ENCODE assay signal across 21 cellular contexts in the genomic region with DNA sequence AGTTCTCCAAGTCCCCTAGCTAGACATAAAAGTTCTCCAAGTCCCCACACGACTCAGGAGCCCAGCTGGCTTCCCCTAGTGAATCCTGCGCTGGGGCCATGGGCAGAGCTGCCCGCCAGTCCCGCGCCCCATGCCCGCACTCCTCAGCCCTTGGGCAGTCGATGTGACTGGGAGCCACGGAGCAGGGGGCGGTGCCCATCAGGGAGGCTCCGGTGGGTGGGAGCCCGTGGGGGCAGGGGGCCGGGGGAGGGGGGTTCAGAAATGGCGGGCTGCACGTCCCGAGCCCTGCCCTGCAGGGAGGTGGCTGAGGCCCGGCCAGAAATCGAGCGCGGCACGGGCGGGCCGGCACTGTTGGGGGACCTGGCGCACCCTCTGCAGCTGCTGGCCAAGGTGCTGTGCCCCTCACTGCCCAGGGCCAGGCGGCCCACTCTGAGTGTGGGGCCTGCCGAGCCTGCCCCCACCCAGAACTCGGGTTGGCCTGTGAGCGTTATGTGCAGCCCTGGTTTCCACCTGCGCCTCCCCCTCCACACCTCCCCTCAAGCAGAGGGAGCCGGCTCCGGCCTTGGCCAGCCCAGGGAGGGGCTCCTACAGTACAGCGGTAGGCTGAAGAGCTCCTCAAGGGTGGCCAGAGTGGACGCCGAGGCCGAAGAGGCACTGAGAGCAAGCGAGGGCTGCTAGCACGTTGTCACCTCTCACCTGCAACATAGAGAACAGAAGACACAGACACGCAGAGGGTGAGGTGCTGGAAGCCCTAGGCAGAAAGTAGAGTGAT. TPM values are rescaled to one million over a fixed set of nuclear protein-coding genes. Genes with fewer than 3 reads are reported as not detected.
DNase-seq lines count a peak whose midpoint lies in the region; ATAC-seq lines count a peak whose summit lies in the region.
"Had no signal": no experiment of that assay in that cellular context is flagged by ENCODE, and none has a peak within 500 bp of the region (broad histone marks: within the 10 kb centered on the region; RNA-seq: fewer than 3 reads in every experiment).

No MANE protein-coding gene starts in this region.

- H4K91ac ChIP-seq in neuronal stem cell (ENCODE audit: low read depth, low read length, poor library complexity), result no peak overlapping the region

- no peak overlapping the region for H2BK15ac ChIP-seq in neuronal stem cell (ENCODE audit: low read length)

- no peak overlapping the region for H3K4me2 ChIP-seq in neuronal stem cell (ENCODE audit: insufficient read depth, low read length, poor library complexity, severe bottlenecking)

- peak overlapping the region; percentile 21 for H3K14ac ChIP-seq in neuronal stem cell (ENCODE audit: low read length)

- H3K27me3 ChIP-seq in neuronal stem cell (ENCODE audit: control insufficient read depth in 3 of 3, insufficient read depth in 3 of 3, low read depth in 1 of 3, low read length in 3 of 3), result no peaks in the 10 kb centered on the region

- no peaks in the 10 kb centered on the region for H3K36me3 Mint-ChIP-seq in stimulated activated memory B cell treated with anti-CD40 and anti-IgM and Interleukin-4, amounts not matched to agents 10 μg/mL and 1 μg/mL and 100 μg/mL, for 72 hours
- H3K36me3 Mint-ChIP-seq: CD4-positive, alpha-beta memory T cell had no signal

- H2AK5ac ChIP-seq in neuronal stem cell (ENCODE audit: low read depth, low read length), result no peak overlapping the region

- H2BK5ac ChIP-seq in neuronal stem cell (ENCODE audit: low read length), result no peak overlapping the region

- no peaks in the 10 kb centered on the region for H3K4me1 ChIP-seq in neuronal stem cell (ENCODE audit: control insufficient read depth in 2 of 2, insufficient read depth in 1 of 2, low read depth in 1 of 2, low read length in 2 of 2)
- H3K4me1 ChIP-seq: HAP-1 had no signal

- peak; percentile 65 for ATAC-seq in stimulated activated naive CD8-positive, alpha-beta T cell treated with anti-CD3 and anti-CD28 coated beads, Interleukin-15, amount 100 ng/mL, for 72 hours
- no peak for ATAC-seq in stimulated activated naive CD8-positive, alpha-beta T cell treated with anti-CD3 and anti-CD28 coated beads, Interleukin-15, Interleukin-2, amounts not matched to agents 100 U/mL and 50 U/mL, for 24 hours
- peak; percentile 13 for ATAC-seq in stimulated activated memory B cell treated with anti-CD40 and anti-IgM and Interleukin-4, amounts not matched to agents 10 μg/mL and 1 μg/mL and 100 μg/mL, for 72 hours

- H3K4ac ChIP-seq in neuronal stem cell (ENCODE audit: low read length), result no peak overlapping the region

- no peak overlapping the region for H2BK12ac ChIP-seq in neuronal stem cell (ENCODE audit: low read length)

- H4K8ac ChIP-seq in neuronal stem cell (ENCODE audit: low read depth, low read length), result no peak overlapping the region

- no peak overlapping the region for H2BK120ac ChIP-seq in neuronal stem cell (ENCODE audit: low read depth, low read length)

- DNase-seq in stimulated activated naive CD8-positive, alpha-beta T cell treated with anti-CD3 and anti-CD28 coated beads, Interleukin-15, amount 100 ng/mL, for 72 hours, result no peak
- no peak for DNase-seq in stimulated activated naive CD8-positive, alpha-beta T cell treated with anti-CD3 and anti-CD28 coated beads, Interleukin-15, Interleukin-2, amounts not matched to agents 100 U/mL and 50 U/mL, for 24 hours
- DNase-seq in neuronal stem cell (ENCODE audit: low spot score) (no peak), mesenteric fat pad (ENCODE audit: low spot score) (no peak)
- no peak for DNase-seq in activated CD4-positive, alpha-beta T cell treated with anti-CD3 and anti-CD28 coated beads, Interleukin-2, amount 50 U/mL, for 1 hour
- DNase-seq: C1 segment of cervical spinal cord; Calu3; CD4-positive, alpha-beta memory T cell; COR-L47; DMS53; DMS79 treated with DMSO at 0.1 percent for 48 hours; GF-D8; GOT3; HFFc6 had no signal

- WGBS in neuronal stem cell (ENCODE audit: extremely low coverage in 2 of 2, insufficient read length in 2 of 2, insufficient replicate concordance in 1 of 2), 2 donors, result no CpG with 5 or more reads among the region's 37 CpGs

- peaks cover 0 to 4% of the 10 kb centered on the region in 2 donors for H3K9me3 ChIP-seq in neuronal stem cell (replicated peaks in 1 of 2; ENCODE audit: control insufficient read depth in 2 of 2, insufficient read depth in 1 of 2, low read depth in 1 of 2, low read length in 2 of 2)
- H3K9me3 ChIP-seq: HAP-1 had no signal

- no peak overlapping the region for H3K23ac ChIP-seq in neuronal stem cell (ENCODE audit: low read depth, low read length, poor library complexity)

- peak overlapping the region; percentile 38 for H3K18ac ChIP-seq in neuronal stem cell (ENCODE audit: low read length)

- peaks cover 0 to 5% of the 10 kb centered on the region in 2 donors for H3K9me3 Mint-ChIP-seq in stimulated activated naive CD8-positive, alpha-beta T cell treated with anti-CD3 and anti-CD28 coated beads, Interleukin-15, amount 100 ng/mL, for 72 hours
- H3K9me3 Mint-ChIP-seq in stimulated activated memory B cell treated with anti-CD40 and anti-IgM and Interleukin-4, amounts not matched to agents 10 μg/mL and 1 μg/mL and 100 μg/mL, for 72 hours, result peaks cover 4% of the 10 kb centered on the region

- H3K27ac Mint-ChIP-seq in stimulated activated naive CD8-positive, alpha-beta T cell treated with anti-CD3 and anti-CD28 coated beads, Interleukin-15, amount 100 ng/mL, for 72 hours, result no peak overlapping the region
- no peak overlapping the region for H3K27ac Mint-ChIP-seq in stimulated activated memory B cell treated with anti-CD40 and anti-IgM and Interleukin-4, amounts not matched to agents 10 μg/mL and 1 μg/mL and 100 μg/mL, for 72 hours
- H3K27ac Mint-ChIP-seq: CD4-positive, alpha-beta memory T cell; HFFc6 had no signal

- no peak overlapping the region for H3K27ac ChIP-seq in neuronal stem cell (replicated peaks; ENCODE audit: low read length)

- H3K79me1 ChIP-seq in neuronal stem cell (ENCODE audit: low read depth, low read length), result peaks cover 2% of the 10 kb centered on the region

- no peaks in the 10 kb centered on the region for H3K36me3 ChIP-seq in neuronal stem cell (replicated peaks in 1 of 2; ENCODE audit: control insufficient read depth in 2 of 2, insufficient read depth in 2 of 2, low read length in 2 of 2)
- H3K36me3 ChIP-seq: HAP-1 had no signal

- H2AFZ ChIP-seq in neuronal stem cell (ENCODE audit: low read length), result no peak overlapping the region

- peaks cover 31% of the 10 kb centered on the region for H3K27me3 Mint-ChIP-seq in stimulated activated naive CD8-positive, alpha-beta T cell treated with anti-CD3 and anti-CD28 coated beads, Interleukin-15, amount 100 ng/mL, for 72 hours
- H3K27me3 Mint-ChIP-seq in stimulated activated memory B cell treated with anti-CD40 and anti-IgM and Interleukin-4, amounts not matched to agents 10 μg/mL and 1 μg/mL and 100 μg/mL, for 72 hours, result peaks cover 27% of the 10 kb centered on the region

- H3K9ac ChIP-seq in neuronal stem cell (ENCODE audit: low read depth, low read length, poor library complexity), result no peak overlapping the region

- no peak overlapping the region for H3K4me3 Mint-ChIP-seq in stimulated activated naive CD8-positive, alpha-beta T cell treated with anti-CD3 and anti-CD28 coated beads, Interleukin-15, amount 100 ng/mL, for 72 hours
- no peak overlapping the region for H3K4me3 Mint-ChIP-seq in stimulated activated memory B cell treated with anti-CD40 and anti-IgM and Interleukin-4, amounts not matched to agents 10 μg/mL and 1 μg/mL and 100 μg/mL, for 72 hours
- H3K4me3 Mint-ChIP-seq: CD4-positive, alpha-beta memory T cell; HFFc6 had no signal

- no peak overlapping the region for H3K4me3 ChIP-seq in neuronal stem cell (ENCODE audit: low read length in 2 of 2)
- H3K4me3 ChIP-seq: HAP-1 had no signal

- no peaks in the 10 kb centered on the region for H3K4me1 Mint-ChIP-seq in stimulated activated naive CD8-positive, alpha-beta T cell treated with anti-CD3 and anti-CD28 coated beads, Interleukin-15, amount 100 ng/mL, for 72 hours
- H3K4me1 Mint-ChIP-seq in stimulated activated memory B cell treated with anti-CD40 and anti-IgM and Interleukin-4, amounts not matched to agents 10 μg/mL and 1 μg/mL and 100 μg/mL, for 72 hours, result no peaks in the 10 kb centered on the region
- H3K4me1 Mint-ChIP-seq: CD4-positive, alpha-beta memory T cell had no signal

RNA-seq across cellular contexts. Expression of a gene that starts 11.4 kb away (rescaled TPM):
- polyA plus RNA-seq in neuronal stem cell (2013, experiment 1 of 2), result not detected
- not detected for polyA plus RNA-seq in neuronal stem cell (2013, experiment 2 of 2)
- not detected for total RNA-seq in mesenteric fat pad
- total RNA-seq: A172; A673; Calu3; CD4-positive, alpha-beta memory T cell; Daoy; G401; HFFc6 had no signal
- polyA plus RNA-seq: BJ; CD4-positive, alpha-beta memory T cell had no signal

RNA-seq across cellular contexts. Expression of a gene that starts 25.6 kb away (rescaled TPM):
- not detected for polyA plus RNA-seq in neuronal stem cell (2013, experiment 1 of 2)
- not detected for polyA plus RNA-seq in neuronal stem cell (2013, experiment 2 of 2)
- total RNA-seq in mesenteric fat pad, result 0.93 TPM
- total RNA-seq: A172; A673; Calu3; CD4-positive, alpha-beta memory T cell; Daoy; G401 had no signal
- polyA plus RNA-seq: BJ; CD4-positive, alpha-beta memory T cell had no signal
